Comparison of ENCODE assay signal across 1 cellular context in genomic region chr11:121012091-121012490, GRCh38.
TF ChIP-seq lines count a peak whose summit lies in the region.

No MANE protein-coding gene starts in this region.

TF ChIP-seq in GM12878, 131 proteins besides CTCF, POLR2A, EP300 and RAD21 (continued from another document):
- TF ChIP-seq IRF3 (IDR thresholded peaks at IDR 0.05) = no peak
- TF ChIP-seq HCFC1 (IDR thresholded peaks at IDR 0.05; ENCODE audit: low read length) = no peak
- no peak for TF ChIP-seq BCL11A (IDR thresholded peaks at IDR 0.05; ENCODE audit: low read depth, low read length)
- TF ChIP-seq ZNF274 (IDR thresholded peaks at IDR 0.05; ENCODE audit: insufficient read depth, insufficient read length) = no peak
- no peak for TF ChIP-seq WRNIP1 (IDR thresholded peaks at IDR 0.05; ENCODE audit: borderline replicate concordance, low read depth, low read length)
- TF ChIP-seq POU2F2 (IDR thresholded peaks at IDR 0.05; ENCODE audit: borderline replicate concordance, low read depth, low read length) = no peak
- TF ChIP-seq LARP7 (IDR thresholded peaks at IDR 0.05) = no peak
- no peak for TF ChIP-seq NR2F1 (conservative IDR thresholded peaks at IDR 0.05)
- no peak for TF ChIP-seq PKNOX1 (IDR thresholded peaks at IDR 0.05)
- TF ChIP-seq PAX5 (IDR thresholded peaks at IDR 0.05; ENCODE audit: borderline replicate concordance, low read depth, low read length) = no peak
- TF ChIP-seq STAT3 (IDR thresholded peaks at IDR 0.05; ENCODE audit: low read depth, low read length) = no peak
- TF ChIP-seq NFXL1 (IDR thresholded peaks at IDR 0.05; ENCODE audit: borderline replicate concordance) = no peak
- no peak for TF ChIP-seq ZZZ3 (IDR thresholded peaks at IDR 0.05; ENCODE audit: control insufficient read depth, insufficient read length, low read depth)
